Comparison of ENCODE assay signal across 11 cellular contexts in genomic region chr16:80718480-80719220, GRCh38.
DNase-seq lines count a peak whose midpoint lies in the region; ATAC-seq and TF ChIP-seq lines count a peak whose summit lies in the region.
"Had no signal": no experiment of that assay in that cellular context is flagged by ENCODE, and none has a peak within 500 bp of the region (broad histone marks: within the 10 kb centered on the region; RNA-seq: fewer than 3 reads in every experiment).

No MANE protein-coding gene starts in this region.

- TF ChIP-seq POLR2A in GM18505 (IDR thresholded peaks at IDR 0.05; ENCODE audit: borderline replicate concordance, extremely low read depth, insufficient read depth, insufficient read length): no peak

- no peaks in the 10 kb centered on the region; the same call in 1 of the 2 replicates for H3K27me3 Mint-ChIP-seq in HFFc6 (ENCODE audit: insufficient read depth)
- no peaks in the 10 kb centered on the region for H3K27me3 Mint-ChIP-seq in naive thymus-derived CD4-positive, alpha-beta T cell
- H3K27me3 Mint-ChIP-seq: activated CD8-positive, alpha-beta T cell treated with anti-CD3 and anti-CD28 coated beads for 36 hours had no signal

- H3K36me3 ChIP-seq in brain microvascular endothelial cell (replicated peaks): no peaks in the 10 kb centered on the region
- H3K36me3 ChIP-seq in naive thymus-derived CD4-positive, alpha-beta T cell (ENCODE audit: control insufficient read depth in 2 of 3, insufficient read depth in 3 of 3, low read length in 3 of 3): no peaks in the 10 kb centered on the region
- H3K36me3 ChIP-seq: SJSA1 had no signal

- no peak overlapping the region for H3K4me3 Mint-ChIP-seq in HFFc6
- no peak overlapping the region for H3K4me3 Mint-ChIP-seq in naive thymus-derived CD4-positive, alpha-beta T cell
- H3K4me3 Mint-ChIP-seq: activated CD8-positive, alpha-beta T cell treated with anti-CD3 and anti-CD28 coated beads for 36 hours had no signal

- intact Hi-C loops in naive thymus-derived CD4-positive, alpha-beta T cell (cut with micrococcal nuclease): loop anchor here (5.0 to 10.0 kb wide), 2 partner anchors 64 to 84 kb away; partner anchors contain the start of gene CDYL2 (in 1 of the 2)

- H3K9me3 ChIP-seq in AG04450 (ENCODE audit: control insufficient read depth, insufficient read depth, low read length): peaks cover 7% of the 10 kb centered on the region; the same call in 1 of the 2 replicates
- H3K9me3 ChIP-seq in naive thymus-derived CD4-positive, alpha-beta T cell (ENCODE audit: control insufficient read depth in 2 of 3, low read length in 3 of 3): no peaks in the 10 kb centered on the region

- peak overlapping the region; percentile 31 for H3K27ac ChIP-seq in AG04450 (ENCODE audit: low read depth, low read length)
- H3K27ac ChIP-seq in brain microvascular endothelial cell: no peak overlapping the region
- no peak overlapping the region for H3K27ac ChIP-seq in naive thymus-derived CD4-positive, alpha-beta T cell (ENCODE audit: low read depth, low read length)
- H3K27ac ChIP-seq: SJSA1 had no signal

- POLR2A ChIA-PET in AG04450 (lab: Yijun Ruan, JAX): no interaction called here
- POLR2A ChIA-PET in naive thymus-derived CD4-positive, alpha-beta T cell (lab: Charles Lee): no interaction called here

- DNase-seq in AG04450 (ENCODE audit: low read depth, low spot score): no peak
- DNase-seq in HFFc6: peak; percentile 34
- peak; percentile 39 for DNase-seq in brain microvascular endothelial cell
- peak; percentile 73 for DNase-seq in islet precursor cell
- no peak for DNase-seq in stimulated activated naive CD8-positive, alpha-beta T cell treated with anti-CD3 and anti-CD28 coated beads, Interleukin-15, Interleukin-2, amounts not matched to agents 100 U/mL and 50 U/mL, for 24 hours
- no peak for DNase-seq in naive thymus-derived CD4-positive, alpha-beta T cell
- DNase-seq: NCI-H1436 had no signal

- ATAC-seq in GM21367 (IDR thresholded peaks at IDR 0.05; ENCODE audit: unreplicated experiment) (no peak), GM18505 (IDR thresholded peaks at IDR 0.05; ENCODE audit: unreplicated experiment) (no peak)
- ATAC-seq in stimulated activated naive CD8-positive, alpha-beta T cell treated with anti-CD3 and anti-CD28 coated beads, Interleukin-15, Interleukin-2, amounts not matched to agents 100 U/mL and 50 U/mL, for 24 hours: no peak
- ATAC-seq in naive thymus-derived CD4-positive, alpha-beta T cell: no peak

- peaks cover 1% of the 10 kb centered on the region; the same call in 1 of the 2 replicates for H3K36me3 Mint-ChIP-seq in HFFc6 (ENCODE audit: low read depth)
- peaks cover 0 to 11% (median 0%) of the 10 kb centered on the region in 5 donors for H3K36me3 Mint-ChIP-seq in naive thymus-derived CD4-positive, alpha-beta T cell

- H3K9me3 Mint-ChIP-seq in HFFc6: peaks cover 4% of the 10 kb centered on the region; the same call in 1 of the 2 replicates
- peaks cover 0 to 8% (median 4%) of the 10 kb centered on the region in 11 donors for H3K9me3 Mint-ChIP-seq in naive thymus-derived CD4-positive, alpha-beta T cell

- H3K4me1 ChIP-seq in naive thymus-derived CD4-positive, alpha-beta T cell (ENCODE audit: control insufficient read depth in 2 of 2, insufficient read depth in 2 of 2, low read length in 2 of 2): peaks cover 8 to 14% of the 10 kb centered on the region in 2 donors
- H3K4me1 ChIP-seq: SJSA1 had no signal

- CTCF ChIA-PET in AG04450 (lab: Charles Lee): no interaction called here
- CTCF ChIA-PET in naive thymus-derived CD4-positive, alpha-beta T cell (lab: Charles Lee): no interaction called here

- no peak overlapping the region; the same call in 1 of the 2 replicates for H3K27ac Mint-ChIP-seq in HFFc6
- peak overlapping the region in 1 of 9 donors; percentile 38 for H3K27ac Mint-ChIP-seq in naive thymus-derived CD4-positive, alpha-beta T cell

- H3K27me3 ChIP-seq in AG04450 (ENCODE audit: control insufficient read depth, insufficient read depth, low read length) (no peaks in the 10 kb centered on the region), brain microvascular endothelial cell (replicated peaks) (no peaks in the 10 kb centered on the region)
- no peaks in the 10 kb centered on the region for H3K27me3 ChIP-seq in naive thymus-derived CD4-positive, alpha-beta T cell (ENCODE audit: control insufficient read depth in 2 of 2, insufficient read depth in 2 of 2, low read length in 2 of 2)
- H3K27me3 ChIP-seq: SJSA1 had no signal

- H3K4me3 ChIP-seq in AG04450 (ENCODE audit: low read depth, low read length): no peak overlapping the region
- no peak overlapping the region for H3K4me3 ChIP-seq in brain microvascular endothelial cell (ENCODE audit: low read depth, low read length)
- H3K4me3 ChIP-seq in naive thymus-derived CD4-positive, alpha-beta T cell (ENCODE audit: low read length): no peak overlapping the region
- H3K4me3 ChIP-seq: SJSA1 had no signal

- TF ChIP-seq CTCF in AG04450 (IDR thresholded peaks at IDR 0.05; ENCODE audit: low read depth, low read length) (no peak), HFFc6 (IDR thresholded peaks at IDR 0.05) (no peak), brain microvascular endothelial cell (IDR thresholded peaks at IDR 0.05; ENCODE audit: low read depth, low read length, missing control alignments) (no peak)

- in situ Hi-C loops in brain microvascular endothelial cell (cut with HindIII; ENCODE audit: low pct_ligation_motif_present, low sequenced_read_pairs): no loop called here

- peaks cover 28% of the 10 kb centered on the region for H3K4me1 Mint-ChIP-seq in HFFc6 (ENCODE audit: low read depth)
- peaks cover 4 to 22% (median 11%) of the 10 kb centered on the region in 7 donors for H3K4me1 Mint-ChIP-seq in naive thymus-derived CD4-positive, alpha-beta T cell

Comparison
In these comparisons a context has a peak if more than half of its experiments do, and no peak if none do; other contexts are left out.
1. DNase-seq: peak in HFFc6 (single experiment), brain microvascular endothelial cell (single experiment) and islet precursor cell (single experiment); none in AG04450 (single experiment), stimulated activated naive CD8-positive, alpha-beta T cell treated with anti-CD3 and anti-CD28 coated beads, Interleukin-15, Interleukin-2, amounts not matched to agents 100 U/mL and 50 U/mL, for 24 hours (single experiment) and naive thymus-derived CD4-positive, alpha-beta T cell (0 of 9).